19 cellular contexts compared by ENCODE assay signal in the genomic region with DNA sequence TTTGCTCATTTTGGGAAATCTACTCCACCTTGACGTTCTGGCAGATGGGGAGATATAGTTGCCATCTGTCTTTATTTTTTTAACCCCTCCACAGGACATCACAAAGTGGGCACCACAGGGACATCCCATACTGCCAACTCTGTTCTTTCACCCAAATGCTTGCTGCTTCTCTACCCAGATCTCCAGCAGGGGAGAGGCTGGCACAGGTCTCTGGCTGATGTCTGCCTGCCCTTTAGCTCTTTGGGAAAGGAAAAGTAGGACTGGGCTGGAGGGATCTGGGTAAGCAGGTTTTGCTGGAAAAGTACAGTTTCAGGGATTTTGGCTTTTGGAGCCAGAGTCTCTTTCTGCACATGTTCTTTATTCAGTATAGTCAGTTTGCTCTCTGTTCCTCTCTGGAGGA.
A peak's percentile ranks its signal among the peaks of the same experiment; 100 is the strongest.
DNase-seq lines count a peak whose midpoint lies in the region; ATAC-seq and TF ChIP-seq lines count a peak whose summit lies in the region.
"Had no signal": no experiment of that assay in that cellular context is flagged by ENCODE, and none has a peak within 500 bp of the region (broad histone marks: within the 10 kb centered on the region; RNA-seq: fewer than 3 reads in every experiment).

No MANE protein-coding gene starts in this region.

- H3K27ac Mint-ChIP-seq in CD4-positive, alpha-beta T cell: peak overlapping the region; percentile 22
- H3K27ac Mint-ChIP-seq: HFFc6 had no signal

- DNase-seq in CD4-positive, alpha-beta T cell: no peak
- DNase-seq in NCI-H2171 (lab: John Stamatoyannopoulos, UW) (peak; percentile 47), cerebellar cortex (ENCODE audit: low spot score) (peak; percentile 99), occipital lobe (lab: John Stamatoyannopoulos, UW) (peak; percentile 18), NCI-H2196 (lab: John Stamatoyannopoulos, UW; ENCODE audit: unreplicated experiment) (no peak), tibial artery (no peak), GM10266 (ENCODE audit: extremely low spot score) (no peak)
- DNase-seq: 8988T, COR-L47, HFFc6, KBM-7, NCI-H1105 treated with DMSO at 0.1 percent for 48 hours, NCI-H187, NCI-H82, SHP77, SK-N-SH had no signal

- no peaks in the 10 kb centered on the region for H3K36me3 ChIP-seq in tibial artery

- no peaks in the 10 kb centered on the region for H3K9me3 Mint-ChIP-seq in CD4-positive, alpha-beta T cell
- H3K9me3 Mint-ChIP-seq: HFFc6 had no signal

- CTCF ChIA-PET in CD4-positive, alpha-beta T cell (lab: Charles Lee): no interaction called here

- H3K4me3 Mint-ChIP-seq in CD4-positive, alpha-beta T cell: no peak overlapping the region
- H3K4me3 Mint-ChIP-seq: CD14-positive monocyte, HFFc6 had no signal

- no peaks in the 10 kb centered on the region for H3K4me1 ChIP-seq in tibial artery

- intact Hi-C loops in CD4-positive, alpha-beta T cell (cut with DNase I, micrococcal nuclease): no loop called here
- intact Hi-C loops in tibial artery (cut with DNase I; ENCODE audit: low total_unique reads): no loop called here

- no peak overlapping the region for H3K27ac ChIP-seq in CD4-positive, alpha-beta T cell (ENCODE audit: low read depth, low read length)
- no peak overlapping the region for H3K27ac ChIP-seq in tibial artery

- peaks cover 61% of the 10 kb centered on the region for H3K36me3 Mint-ChIP-seq in CD4-positive, alpha-beta T cell (ENCODE audit: low read depth)

- H3K9me3 ChIP-seq in CD4-positive, alpha-beta T cell (ENCODE audit: control insufficient read depth, low read length): no peaks in the 10 kb centered on the region
- H3K9me3 ChIP-seq in tibial artery: no peaks in the 10 kb centered on the region
- H3K9me3 ChIP-seq: SK-N-SH had no signal

- H3K27me3 ChIP-seq in CD4-positive, alpha-beta T cell (ENCODE audit: control insufficient read depth, insufficient read depth, low read length): no peaks in the 10 kb centered on the region
- H3K27me3 ChIP-seq in tibial artery: no peaks in the 10 kb centered on the region

- POLR2A ChIA-PET in CD4-positive, alpha-beta T cell (lab: Charles Lee): no interaction called here

- no peak for ATAC-seq in CD4-positive, alpha-beta T cell (ENCODE audit: poor library complexity)
- ATAC-seq in HG03460 (IDR thresholded peaks at IDR 0.05; ENCODE audit: unreplicated experiment): no peak
- ATAC-seq: HepG2 had no signal

- no peaks in the 10 kb centered on the region for H3K4me1 Mint-ChIP-seq in CD4-positive, alpha-beta T cell (ENCODE audit: low read depth)
- H3K4me1 Mint-ChIP-seq: CD14-positive monocyte had no signal

- TF ChIP-seq CTCF in CD4-positive, alpha-beta T cell (IDR thresholded peaks at IDR 0.05): no peak
- TF ChIP-seq CTCF in tibial artery (IDR thresholded peaks at IDR 0.05) (no peak), GM10266 (IDR thresholded peaks at IDR 0.05; ENCODE audit: control insufficient read depth, insufficient read depth, low read depth, missing control alignments) (no peak)

- no peak overlapping the region for H3K4me3 ChIP-seq in tibial artery

- H3K27me3 Mint-ChIP-seq in CD4-positive, alpha-beta T cell: no peaks in the 10 kb centered on the region

Comparison
In these comparisons a context has a peak if more than half of its experiments do, and no peak if none do; other contexts are left out.
1. DNase-seq: peak in NCI-H2171 (single experiment), cerebellar cortex (single experiment) and occipital lobe (single experiment); none in CD4-positive, alpha-beta T cell (0 of 10), NCI-H2196 (single experiment), tibial artery (0 of 2) and GM10266 (single experiment).